In the genomic region with DNA sequence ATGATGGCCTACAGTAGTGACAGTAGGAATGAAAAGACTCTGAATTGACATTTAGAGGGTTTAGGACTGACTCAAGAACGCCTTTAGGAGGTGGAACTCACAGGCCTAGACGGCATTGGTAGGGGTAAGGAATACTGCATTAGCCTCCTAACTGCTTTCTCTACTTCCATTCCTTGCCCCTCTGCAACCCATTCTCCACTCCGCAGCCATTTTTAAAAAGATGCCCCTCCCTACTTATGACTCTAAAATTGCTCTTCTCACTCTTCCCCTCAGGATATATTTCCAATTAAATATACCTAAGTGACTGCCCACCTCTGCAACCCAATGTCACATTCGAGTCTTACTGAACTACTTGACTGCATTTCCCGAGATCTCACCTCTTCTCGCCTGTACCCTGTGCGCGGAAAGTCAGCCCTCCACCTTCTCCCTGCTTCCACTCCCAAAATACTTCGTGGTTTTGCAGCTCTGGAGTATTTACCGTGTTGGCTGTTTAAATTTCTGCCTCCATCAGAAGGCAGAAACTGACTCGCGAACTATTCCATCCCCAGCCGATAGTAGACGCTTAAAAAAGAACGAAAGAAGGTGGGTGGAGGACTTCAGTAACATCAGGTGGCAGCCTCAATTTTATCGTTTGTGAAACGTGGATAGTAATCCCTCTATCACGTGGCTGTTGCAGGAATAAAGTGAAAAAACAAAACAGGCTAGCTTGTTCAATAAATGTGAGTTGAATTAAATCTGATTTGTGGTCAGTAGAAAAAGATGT, we compare ENCODE assay signal across 8 cellular contexts. TPM values are rescaled to one million over a fixed set of nuclear protein-coding genes. Genes with fewer than 3 reads are reported as not detected.
DNase-seq lines count a peak whose midpoint lies in the region; ATAC-seq and TF ChIP-seq lines count a peak whose summit lies in the region.

No MANE protein-coding gene starts in this region.

- no peaks in the 10 kb centered on the region for H3K27me3 ChIP-seq in prostate gland (replicated peaks; ENCODE audit: insufficient read depth)

- H3K36me3 Mint-ChIP-seq in activated T-helper 17 cell treated with anti-CD3 and anti-CD28 coated beads, Interleukin-2, amount 50 U/mL, for 72 hours (ENCODE audit: low read depth): peaks cover 50% of the 10 kb centered on the region
- H3K36me3 Mint-ChIP-seq in glutamatergic neuron (ENCODE audit: unreplicated experiment): no peaks in the 10 kb centered on the region

- 4% methylated on average over 18 of the region's 18 CpGs for WGBS in prostate gland

- no peak for TF ChIP-seq POLR2A in prostate gland (IDR thresholded peaks at IDR 0.05)

- TF ChIP-seq CTCF in glutamatergic neuron (IDR thresholded peaks at IDR 0.05; ENCODE audit: partially characterized antibody, unreplicated experiment) (no peak), prostate gland (IDR thresholded peaks at IDR 0.05) (peak in 1 of 4 experiments; percentile 10)

- no peak for ATAC-seq in activated T-helper 17 cell treated with anti-CD3 and anti-CD28 coated beads, Interleukin-2, amount 50 U/mL, for 72 hours (replicated peaks)
- no peak for ATAC-seq in HG03025 (IDR thresholded peaks at IDR 0.05; ENCODE audit: low FRiP score, unreplicated experiment)

- no peaks in the 10 kb centered on the region for H3K27me3 Mint-ChIP-seq in activated T-helper 17 cell treated with anti-CD3 and anti-CD28 coated beads, Interleukin-2, amount 50 U/mL, for 72 hours
- peaks cover 10% of the 10 kb centered on the region for H3K27me3 Mint-ChIP-seq in glutamatergic neuron (ENCODE audit: unreplicated experiment)

- H3K4me1 ChIP-seq in prostate gland (replicated peaks): peaks cover 8% of the 10 kb centered on the region

- intact Hi-C loops in prostate gland (cut with DNase I): loop anchor here (10.0 kb wide), 1 partner anchor 164 kb away; a partner anchor contains a TSS

- H3K4me3 ChIP-seq in prostate gland: peak overlapping the region; percentile 84 to 89

- H3K4me3 Mint-ChIP-seq in activated T-helper 17 cell treated with anti-CD3 and anti-CD28 coated beads, Interleukin-2, amount 50 U/mL, for 72 hours: peak overlapping the region; percentile 93
- H3K4me3 Mint-ChIP-seq in glutamatergic neuron (ENCODE audit: unreplicated experiment): peak overlapping the region; percentile 94

- H3K4me1 Mint-ChIP-seq in activated T-helper 17 cell treated with anti-CD3 and anti-CD28 coated beads, Interleukin-2, amount 50 U/mL, for 72 hours: peaks cover 31% of the 10 kb centered on the region
- H3K4me1 Mint-ChIP-seq in glutamatergic neuron (ENCODE audit: low read depth, unreplicated experiment): peaks cover 35% of the 10 kb centered on the region

- no peaks in the 10 kb centered on the region for H3K9me3 ChIP-seq in prostate gland

- H3K36me3 ChIP-seq in prostate gland: no peaks in the 10 kb centered on the region

- peak overlapping the region; percentile 99 for H3K27ac Mint-ChIP-seq in activated T-helper 17 cell treated with anti-CD3 and anti-CD28 coated beads, Interleukin-2, amount 50 U/mL, for 72 hours
- peak overlapping the region; percentile 95 for H3K27ac Mint-ChIP-seq in glutamatergic neuron (ENCODE audit: unreplicated experiment)

- DNase-seq in DMS 273 (lab: John Stamatoyannopoulos, UW; ENCODE audit: unreplicated experiment) (peak; percentile 67), DMS 273 treated with DMSO at 0.1 percent for 48 hours (lab: John Stamatoyannopoulos, UW) (no peak), MV-4-11 (lab: John Stamatoyannopoulos, UW) (peak; percentile 25), glutamatergic neuron (no peak), prostate gland (ENCODE audit: low spot score) (no peak), 8988T (no peak)

- H3K9me3 Mint-ChIP-seq in activated T-helper 17 cell treated with anti-CD3 and anti-CD28 coated beads, Interleukin-2, amount 50 U/mL, for 72 hours: no peaks in the 10 kb centered on the region
- peaks cover 10% of the 10 kb centered on the region for H3K9me3 Mint-ChIP-seq in glutamatergic neuron (ENCODE audit: unreplicated experiment)

- peak overlapping the region; percentile 75 to 94 for H3K27ac ChIP-seq in prostate gland

RNA-seq across cellular contexts. Expression of a gene that starts 1.1 kb away (rescaled TPM):
- total RNA-seq in activated T-helper 17 cell treated with anti-CD3 and anti-CD28 coated beads, Interleukin-2, amount 50 U/mL, for 72 hours: 100 to 1,000 TPM; 501 to 981 TPM
- total RNA-seq in glutamatergic neuron (ENCODE audit: unreplicated experiment) (531 TPM), prostate gland (100 to 1,000 TPM; 325 to 406 TPM)

RNA-seq across cellular contexts. Expression of a gene that starts 22.9 kb away (rescaled TPM):
- total RNA-seq in activated T-helper 17 cell treated with anti-CD3 and anti-CD28 coated beads, Interleukin-2, amount 50 U/mL, for 72 hours: 100 to 1,000 TPM in 1 of 2 donors, 10 to 100 TPM in 1; 58.3 to 101 TPM
- 22.6 TPM for total RNA-seq in glutamatergic neuron (ENCODE audit: unreplicated experiment)
- 10 to 100 TPM; 31.9 to 39.4 TPM for total RNA-seq in prostate gland

RNA-seq across cellular contexts. Expression of a gene that starts 58.9 kb away (rescaled TPM):
- total RNA-seq in activated T-helper 17 cell treated with anti-CD3 and anti-CD28 coated beads, Interleukin-2, amount 50 U/mL, for 72 hours: not detected
- total RNA-seq in glutamatergic neuron (ENCODE audit: unreplicated experiment) (not detected), prostate gland (1 to 10 TPM; 1.1 to 1.5 TPM)

Comparison
In these comparisons a context has a peak if more than half of its experiments do, and no peak if none do; other contexts are left out.
1. DNase-seq: peak in DMS 273 (single experiment) and MV-4-11 (single experiment); none in DMS 273 treated with DMSO at 0.1 percent for 48 hours (single experiment), glutamatergic neuron (single experiment), prostate gland (single experiment) and 8988T (single experiment).